Comparison of ENCODE assay signal across 8 cellular contexts in genomic region chr5:98775246-98775961, GRCh38. TPM values are rescaled to one million over a fixed set of nuclear protein-coding genes. Genes with fewer than 3 reads are reported as not detected.
DNase-seq lines count a peak whose midpoint lies in the region; ATAC-seq and TF ChIP-seq lines count a peak whose summit lies in the region.

No MANE protein-coding gene starts in this region.

- peak overlapping the region; percentile 92 for H3K4me2 ChIP-seq in mammary epithelial cell (ENCODE audit: insufficient read depth, low read depth, low read length)

- peaks cover 68% of the 10 kb centered on the region for H3K79me2 ChIP-seq in mammary epithelial cell (ENCODE audit: insufficient read depth, low read length)

- peaks cover 0 to 10% of the 10 kb centered on the region in 2 experiments; a peak in 1 of 3 replicates for H3K36me3 ChIP-seq in HEK293 (ENCODE audit: control insufficient read depth in 2 of 2, insufficient read depth in 1 of 2, low read length in 2 of 2)
- H3K36me3 ChIP-seq in mammary epithelial cell (ENCODE audit: insufficient read depth, low read length), result no peaks in the 10 kb centered on the region
- H3K36me3 ChIP-seq in mesodermal cell (ENCODE audit: control insufficient read depth, insufficient read depth, low read length), result peaks cover 13% of the 10 kb centered on the region

- DNase-seq in mammary epithelial cell (no peak), CD1c-positive myeloid dendritic cell (ENCODE audit: extremely low spot score) (no peak)
- DNase-seq in activated effector memory CD4-positive, alpha-beta T cell treated with Interleukin-2 at 50 U/mL for 16 hours, result no peak
- DNase-seq in stimulated activated CD8-positive, alpha-beta memory T cell treated with anti-CD3 and anti-CD28 coated beads, Interleukin-4, amount 100 ng/mL, for 48 hours, result no peak

- H3K4me1 ChIP-seq in HEK293 (ENCODE audit: control insufficient read depth, insufficient read depth, low read length) (peaks cover 24% of the 10 kb centered on the region), mammary epithelial cell (ENCODE audit: insufficient read depth, low read length) (peaks cover 31% of the 10 kb centered on the region), mesodermal cell (ENCODE audit: control insufficient read depth, insufficient read depth, low read length, poor library complexity, severe bottlenecking) (peaks cover 13% of the 10 kb centered on the region)

- no peaks in the 10 kb centered on the region for H3K9me3 ChIP-seq in HEK293 (ENCODE audit: control insufficient read depth, insufficient read depth, low read depth, low read length)
- H3K9me3 ChIP-seq in mammary epithelial cell (replicated peaks; ENCODE audit: insufficient read depth, low read length), result no peaks in the 10 kb centered on the region
- no peaks in the 10 kb centered on the region for H3K9me3 ChIP-seq in mesodermal cell (ENCODE audit: control insufficient read depth, low read length)

- H4K20me1 ChIP-seq in mammary epithelial cell (ENCODE audit: insufficient read depth, low read length), result no peaks in the 10 kb centered on the region

- no peaks in the 10 kb centered on the region for H3K27me3 ChIP-seq in mammary epithelial cell (ENCODE audit: insufficient read depth, low read length)

- peak overlapping the region; percentile 62 for H3K9ac ChIP-seq in mammary epithelial cell (ENCODE audit: insufficient read depth, low read length)

- TF ChIP-seq CTCF in 22Rv1 (IDR thresholded peaks at IDR 0.05), result no peak
- TF ChIP-seq CTCF in HEK293 (tag by site-specific recombination; IDR thresholded peaks at IDR 0.05), result no peak
- TF ChIP-seq CTCF in mammary epithelial cell (conservative IDR thresholded peaks at IDR 0.05 in 1 of 2, IDR thresholded peaks at IDR 0.05 in 1 of 2; ENCODE audit: extremely low read depth in 1 of 2, insufficient read depth in 1 of 2, low read depth in 1 of 2, low read length in 2 of 2), result no peak

- dilution Hi-C loops in mammary epithelial cell (cut with HindIII; ENCODE audit: low sequenced_read_pairs), result no loop called here

- in situ Hi-C loops in mammary epithelial cell (cut with MboI; ENCODE audit: low sequenced_read_pairs in 2 of 2), result no loop called here

- 70% methylated on average over 12 of the region's 12 CpGs for WGBS in mammary epithelial cell (ENCODE audit: low coverage, missing lambda C conversion rate)
- 41 to 43% methylated on average over 8 of the region's 12 CpGs for WGBS in mesodermal cell (ENCODE audit: insufficient coverage in 2 of 2), 2 experiments

- H3K4me3 ChIP-seq in HEK293 (ENCODE audit: low read depth, low read length) (peak overlapping the region; percentile 79), mammary epithelial cell (replicated peaks in 1 of 3; ENCODE audit: insufficient read depth in 1 of 3, low read depth in 2 of 3, low read length in 3 of 3) (peak overlapping the region; percentile 52 to 82 (median 80)), mesodermal cell (ENCODE audit: extremely low read depth, insufficient read depth, low read length, poor library complexity, severe bottlenecking) (peak overlapping the region; percentile 76)

- H2AFZ ChIP-seq in mammary epithelial cell (ENCODE audit: low read depth, low read length), result no peak overlapping the region

- ATAC-seq in HG03432 (IDR thresholded peaks at IDR 0.05; ENCODE audit: unreplicated experiment), result no peak

- no TSS peak for BruUV-seq in mammary epithelial cell (replicated peaks; lab: Mats Ljungman, UMichigan)

- CTCF ChIA-PET in HEK293 (lab: Yijun Ruan, JAX) (interaction anchor here (1.1 kb wide), 2 partner anchors 8 to 20 kb away, joined by 3 to 4 read pairs; no protein-coding TSS in a partner anchor), mammary epithelial cell (lab: Charles Lee; ENCODE audit: low non-redundant PET) (no interaction called here)

- POLR2A ChIA-PET in HEK293 (lab: Yijun Ruan, JAX), result no interaction called here

- intact Hi-C loops in mammary epithelial cell (cut with micrococcal nuclease), result loop anchor here (10.0 kb wide), 3 partner anchors 1041 to 1541 kb away; no protein-coding TSS in a partner anchor

- H3K27ac ChIP-seq in 22Rv1 (peak overlapping the region; percentile 92), HEK293 (ENCODE audit: extremely low read depth, low read depth, low read length) (no peak overlapping the region), mammary epithelial cell (ENCODE audit: insufficient read depth, low read depth, low read length) (peak overlapping the region; percentile 76), mesodermal cell (ENCODE audit: low read depth, low read length, severe bottlenecking) (no peak overlapping the region)

TF ChIP-seq in HEK293, 187 proteins besides CTCF, POLR2A, EP300 and RAD21 (continues in another document):
- TF ChIP-seq ZNF677 (tag by site-specific recombination; IDR thresholded peaks at IDR 0.05) (no peak), ZSCAN5A (tag by site-specific recombination; IDR thresholded peaks at IDR 0.05) (no peak), PRDM1 (tag by site-specific recombination; IDR thresholded peaks at IDR 0.05) (peak; percentile 60; the same call in 1 of the 2 replicates), INSM2 (tag by site-specific recombination; IDR thresholded peaks at IDR 0.05) (no peak), ZNF148 (tag by site-specific recombination; IDR thresholded peaks at IDR 0.05; ENCODE audit: borderline replicate concordance) (no peak), ZNF26 (tag by site-specific recombination; IDR thresholded peaks at IDR 0.05) (no peak)

RNA-seq across cellular contexts. Expression of gene RGMB, which starts 1.9 kb away (rescaled TPM):
- total RNA-seq in mammary epithelial cell, result 10 to 100 TPM; 22.3 to 24.8 TPM
- polyA plus RNA-seq in mammary epithelial cell, result 11.1 TPM
- polyA minus RNA-seq in mammary epithelial cell, result 25.6 TPM
- 13.7 TPM for polyA plus RNA-seq in mesodermal cell (2013, experiment 1 of 2)
- 11.1 TPM for polyA plus RNA-seq in mesodermal cell (2013, experiment 2 of 2)

Comparison
In these comparisons a context has a peak if more than half of its experiments do, and no peak if none do; other contexts are left out.
1. H3K27ac ChIP-seq: peak in 22Rv1 (single experiment) and mammary epithelial cell (single experiment); none in HEK293 (single experiment) and mesodermal cell (single experiment).
2. Peak in every context shown above with its lines, with median percentiles within 50 percentile points of each other: H3K4me3 ChIP-seq.